8 cellular contexts compared by ENCODE assay signal in the genomic region with DNA sequence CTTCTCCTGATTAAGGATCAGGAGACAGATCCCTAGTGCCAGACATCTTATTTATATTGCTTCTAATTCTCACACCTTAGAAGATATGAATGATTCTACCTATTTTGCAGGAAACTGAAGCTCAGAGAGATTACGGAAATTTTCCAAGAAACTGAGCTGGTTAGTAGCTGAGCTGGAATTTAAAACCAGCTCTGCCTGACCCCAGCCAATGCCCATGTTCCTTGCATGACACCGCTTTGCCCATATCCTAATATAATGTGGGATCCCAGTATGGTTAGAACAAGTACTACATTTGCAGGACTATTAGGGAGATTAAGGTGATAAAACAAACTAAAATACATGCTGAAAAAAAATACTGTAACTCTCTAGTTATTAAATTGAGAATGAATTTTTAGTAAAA. TPM values are rescaled to one million over a fixed set of nuclear protein-coding genes. Genes with fewer than 3 reads are reported as not detected.
DNase-seq lines count a peak whose midpoint lies in the region; ATAC-seq and TF ChIP-seq lines count a peak whose summit lies in the region.

No MANE protein-coding gene starts in this region.

- peaks cover 8% of the 10 kb centered on the region for H3K36me3 Mint-ChIP-seq in activated CD8-positive, alpha-beta memory T cell treated with anti-CD3 and anti-CD28 coated beads, Interleukin-2, amount 10 ng/mL, durations not matched to agents 7 days and 5 days

- H3K27ac Mint-ChIP-seq in activated CD8-positive, alpha-beta memory T cell treated with anti-CD3 and anti-CD28 coated beads, Interleukin-2, amount 10 ng/mL, durations not matched to agents 7 days and 5 days, result peak overlapping the region; percentile 48

- no peaks in the 10 kb centered on the region for H3K27me3 Mint-ChIP-seq in activated CD8-positive, alpha-beta memory T cell treated with anti-CD3 and anti-CD28 coated beads, Interleukin-2, amount 10 ng/mL, durations not matched to agents 7 days and 5 days

- peaks cover 62% of the 10 kb centered on the region for H3K4me1 ChIP-seq in suprapubic skin

- CTCF ChIA-PET in activated CD8-positive, alpha-beta memory T cell treated with anti-CD3 and anti-CD28 coated beads, Interleukin-2, amount 10 ng/mL, durations not matched to agents 7 days and 5 days (lab: Charles Lee), result interaction anchor here (1.0 to 1.9 kb wide), 4 partner anchors 14 to 40 kb away, joined by 3 to 5 read pairs (median 4); no protein-coding TSS in a partner anchor

- no peak for TF ChIP-seq CTCF in foreskin fibroblast (IDR thresholded peaks at IDR 0.05; ENCODE audit: low read depth, low read length)
- no peak for TF ChIP-seq CTCF in suprapubic skin (IDR thresholded peaks at IDR 0.05)

- H3K4me1 Mint-ChIP-seq in activated CD8-positive, alpha-beta memory T cell treated with anti-CD3 and anti-CD28 coated beads, Interleukin-2, amount 10 ng/mL, durations not matched to agents 7 days and 5 days, result peaks cover 56% of the 10 kb centered on the region

- no peaks in the 10 kb centered on the region for H3K36me3 ChIP-seq in SK-N-MC (ENCODE audit: insufficient read depth, low read length)
- H3K36me3 ChIP-seq in suprapubic skin, result no peaks in the 10 kb centered on the region

- no peak for TF ChIP-seq POLR2A in suprapubic skin (IDR thresholded peaks at IDR 0.05)

- peak overlapping the region; percentile 91 for H3K4me3 ChIP-seq in SK-N-MC
- H3K4me3 ChIP-seq in foreskin fibroblast (ENCODE audit: low read depth in 1 of 2, low read length in 2 of 2), result peak overlapping the region; percentile 91 to 97
- peak overlapping the region; percentile 93 for H3K4me3 ChIP-seq in suprapubic skin

- peak overlapping the region; percentile 95 for H3K9ac ChIP-seq in SK-N-MC (ENCODE audit: insufficient read length)

- no peak overlapping the region for H3K27ac ChIP-seq in SK-N-MC
- H3K27ac ChIP-seq in suprapubic skin, result no peak overlapping the region

- ATAC-seq in activated CD8-positive, alpha-beta memory T cell treated with anti-CD3 and anti-CD28 coated beads, Interleukin-2, amount 10 ng/mL, durations not matched to agents 7 days and 5 days, result no peak
- no peak for ATAC-seq in GM19324 (IDR thresholded peaks at IDR 0.05; ENCODE audit: low FRiP score, unreplicated experiment)

- 58% methylated on average over 2 of the region's 2 CpGs for WGBS in suprapubic skin

- no peaks in the 10 kb centered on the region for H3K27me3 ChIP-seq in suprapubic skin

- no peaks in the 10 kb centered on the region for H3K9me3 Mint-ChIP-seq in activated CD8-positive, alpha-beta memory T cell treated with anti-CD3 and anti-CD28 coated beads, Interleukin-2, amount 10 ng/mL, durations not matched to agents 7 days and 5 days (ENCODE audit: low read depth)

- no peak for TF ChIP-seq EP300 in suprapubic skin (IDR thresholded peaks at IDR 0.05)

- no peak overlapping the region for H3K4me3 Mint-ChIP-seq in activated CD8-positive, alpha-beta memory T cell treated with anti-CD3 and anti-CD28 coated beads, Interleukin-2, amount 10 ng/mL, durations not matched to agents 7 days and 5 days

- no peak for DNase-seq in activated CD8-positive, alpha-beta memory T cell treated with anti-CD3 and anti-CD28 coated beads, Interleukin-2, amount 10 ng/mL, durations not matched to agents 7 days and 5 days
- no peak for DNase-seq in activated CD8-positive, alpha-beta memory T cell treated with anti-CD3 and anti-CD28 coated beads for 24 hours
- DNase-seq in SK-N-MC (ENCODE audit: low read depth, low spot score) (no peak), foreskin fibroblast (no peak), suprapubic skin (ENCODE audit: low spot score in 2 of 2) (no peak), RPMI8226 (no peak)
- no peak for DNase-seq in effector CD8-positive, alpha-beta T cell (lab: John Stamatoyannopoulos, UW)

- H3K9me3 ChIP-seq in SK-N-MC (ENCODE audit: low read depth, low read length) (no peaks in the 10 kb centered on the region), suprapubic skin (no peaks in the 10 kb centered on the region)

RNA-seq across cellular contexts. Expression of a gene that starts 1.9 kb away (rescaled TPM):
- 10 to 100 TPM; 39.9 to 54.4 TPM for total RNA-seq in activated CD8-positive, alpha-beta memory T cell treated with anti-CD3 and anti-CD28 coated beads, Interleukin-2, amount 10 ng/mL, durations not matched to agents 7 days and 5 days
- 10 to 100 TPM; 30.5 to 50.0 (median 38.2) TPM for total RNA-seq in suprapubic skin

RNA-seq across cellular contexts. Expression of a gene that starts 39.1 kb away (rescaled TPM):
- 100 to 1,000 TPM; 377 to 456 TPM for total RNA-seq in activated CD8-positive, alpha-beta memory T cell treated with anti-CD3 and anti-CD28 coated beads, Interleukin-2, amount 10 ng/mL, durations not matched to agents 7 days and 5 days
- 100 to 1,000 TPM; 110 to 303 (median 209) TPM for total RNA-seq in suprapubic skin
